17 cellular contexts compared by ENCODE assay signal in the genomic region with DNA sequence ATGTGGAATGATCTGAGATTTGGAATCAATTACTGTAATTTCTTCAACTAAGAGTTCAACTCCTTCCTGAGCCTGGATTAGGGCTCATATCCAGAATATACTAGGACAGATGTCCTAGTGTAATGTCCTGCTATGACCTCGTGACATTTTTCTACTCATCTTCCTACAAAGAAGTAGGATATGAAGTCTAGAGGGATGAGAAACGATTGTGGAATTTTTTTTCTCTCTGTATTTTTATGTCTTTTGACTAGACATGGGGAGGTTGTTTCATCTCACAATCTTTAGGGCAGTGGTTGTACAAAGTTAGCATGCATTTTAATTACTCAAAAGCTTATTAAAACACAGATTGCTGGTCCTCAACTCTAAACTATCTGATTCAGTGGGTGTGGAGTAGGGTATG.
DNase-seq lines count a peak whose midpoint lies in the region; ATAC-seq and TF ChIP-seq lines count a peak whose summit lies in the region.
"Had no signal": no experiment of that assay in that cellular context is flagged by ENCODE, and none has a peak within 500 bp of the region (broad histone marks: within the 10 kb centered on the region; RNA-seq: fewer than 3 reads in every experiment).

No MANE protein-coding gene starts in this region.

- H3K9me3 Mint-ChIP-seq in CD8-positive, alpha-beta memory T cell, result peaks cover 0 to 3% (median 0%) of the 10 kb centered on the region in 5 donors
- H3K9me3 Mint-ChIP-seq: CD8-positive, alpha-beta T cell had no signal

- CTCF ChIA-PET in CD8-positive, alpha-beta memory T cell (lab: Charles Lee), result no interaction called here

- H3K4me3 ChIP-seq in osteoblast (ENCODE audit: insufficient read depth, low read length) (no peak overlapping the region), smooth muscle cell (no peak overlapping the region)
- H3K4me3 ChIP-seq in CD8-positive, alpha-beta memory T cell (ENCODE audit: low read length), result no peak overlapping the region
- H3K4me3 ChIP-seq: BLaER1 treated with 17β-estradiol and CSF1 and Interleukin-3, amounts not matched to agents 10 nM and 100 nM; GM12878; HAP-1; K562 had no signal

- no peaks in the 10 kb centered on the region for H3K4me1 Mint-ChIP-seq in CD8-positive, alpha-beta memory T cell
- H3K4me1 Mint-ChIP-seq: B cell had no signal

- H3K79me2 ChIP-seq in osteoblast (ENCODE audit: insufficient read depth, low read length), result no peaks in the 10 kb centered on the region
- H3K79me2 ChIP-seq in smooth muscle cell (ENCODE audit: low read depth), result no peaks in the 10 kb centered on the region

- no peaks in the 10 kb centered on the region for H3K27me3 Mint-ChIP-seq in CD8-positive, alpha-beta memory T cell
- H3K27me3 Mint-ChIP-seq: B cell had no signal

- DNase-seq in ELR (ENCODE audit: low read depth) (peak; percentile 13), LHCN-M2 (ENCODE audit: low read depth) (peak; percentile 29), osteoblast (ENCODE audit: insufficient read length, low spot score, missing footprints) (peak; percentile 36), foreskin keratinocyte (no peak), smooth muscle cell (lab: John Stamatoyannopoulos, UW; ENCODE audit: unreplicated experiment) (no peak)
- DNase-seq in CD8-positive, alpha-beta memory T cell, result no peak
- DNase-seq: ACHN; CD8-positive, alpha-beta T cell; COR-L47; DMS 273 treated with DMSO at 0.1 percent for 48 hours; IMR-90 had no signal

- no peaks in the 10 kb centered on the region for H3K36me3 Mint-ChIP-seq in CD8-positive, alpha-beta memory T cell
- H3K36me3 Mint-ChIP-seq: CD8-positive, alpha-beta T cell had no signal

- H3F3A ChIP-seq in smooth muscle cell (ENCODE audit: low read depth), result no peaks in the 10 kb centered on the region

- no peak overlapping the region for H3K27ac Mint-ChIP-seq in CD8-positive, alpha-beta memory T cell
- H3K27ac Mint-ChIP-seq: B cell; CD8-positive, alpha-beta T cell had no signal

- POLR2A ChIA-PET in CD8-positive, alpha-beta memory T cell (lab: Charles Lee), result no interaction called here

- H3K4me1 ChIP-seq in osteoblast (ENCODE audit: insufficient read depth, low read length) (peaks cover 33% of the 10 kb centered on the region), foreskin keratinocyte (peaks cover 11% of the 10 kb centered on the region), smooth muscle cell (ENCODE audit: low read depth) (no peaks in the 10 kb centered on the region)
- no peaks in the 10 kb centered on the region for H3K4me1 ChIP-seq in CD8-positive, alpha-beta memory T cell (ENCODE audit: insufficient read depth, low read length)
- H3K4me1 ChIP-seq: BLaER1 treated with 17β-estradiol and CSF1 and Interleukin-3, amounts not matched to agents 10 nM and 100 nM; HAP-1 had no signal

- TF ChIP-seq CTCF in osteoblast (IDR thresholded peaks at IDR 0.05; ENCODE audit: extremely low read depth, low read depth, low read length) (no peak), foreskin keratinocyte (conservative IDR thresholded peaks at IDR 0.05) (no peak), smooth muscle cell (IDR thresholded peaks at IDR 0.05; ENCODE audit: borderline replicate concordance, insufficient read depth, poor library complexity, severe bottlenecking) (no peak)

- H3K4me2 ChIP-seq in osteoblast (ENCODE audit: insufficient read depth, low read length) (no peak overlapping the region), smooth muscle cell (no peak overlapping the region)
- H3K4me2 ChIP-seq: BLaER1 treated with 17β-estradiol and CSF1 and Interleukin-3, amounts not matched to agents 10 nM and 100 nM had no signal

- 93% methylated on average over 2 of the region's 2 CpGs for WGBS in smooth muscle cell (ENCODE audit: low lambda C conversion rate)

- H3K36me3 ChIP-seq in osteoblast (ENCODE audit: insufficient read depth, low read length) (no peaks in the 10 kb centered on the region), smooth muscle cell (ENCODE audit: low read depth) (no peaks in the 10 kb centered on the region)
- H3K36me3 ChIP-seq in CD8-positive, alpha-beta memory T cell (ENCODE audit: insufficient read depth, low read length), result no peaks in the 10 kb centered on the region
- H3K36me3 ChIP-seq: BLaER1 treated with 17β-estradiol and CSF1 and Interleukin-3, amounts not matched to agents 10 nM and 100 nM; HAP-1 had no signal

- no peak overlapping the region for H3K27ac ChIP-seq in osteoblast (ENCODE audit: low read depth, low read length)
- no peak overlapping the region for H3K27ac ChIP-seq in foreskin keratinocyte
- H3K27ac ChIP-seq in CD8-positive, alpha-beta memory T cell (ENCODE audit: low read depth, low read length), result no peak overlapping the region
- no peak overlapping the region for H3K27ac ChIP-seq in smooth muscle cell (ENCODE audit: low read depth)
- H3K27ac ChIP-seq: BLaER1 treated with 17β-estradiol and CSF1 and Interleukin-3, amounts not matched to agents 10 nM and 100 nM had no signal

- no peaks in the 10 kb centered on the region for H3K9me3 ChIP-seq in osteoblast (ENCODE audit: low read depth, low read length)
- H3K9me3 ChIP-seq in CD8-positive, alpha-beta memory T cell (ENCODE audit: low read length), result no peaks in the 10 kb centered on the region
- no peaks in the 10 kb centered on the region for H3K9me3 ChIP-seq in smooth muscle cell (replicated peaks; ENCODE audit: low read depth)
- H3K9me3 ChIP-seq: HAP-1 had no signal

- H3K9ac ChIP-seq in smooth muscle cell (ENCODE audit: low read depth), result no peak overlapping the region
- H3K9ac ChIP-seq: BLaER1 treated with 17β-estradiol and CSF1 and Interleukin-3, amounts not matched to agents 10 nM and 100 nM had no signal

- H3K4me3 Mint-ChIP-seq in CD8-positive, alpha-beta memory T cell, result no peak overlapping the region
- H3K4me3 Mint-ChIP-seq: B cell; CD8-positive, alpha-beta T cell had no signal

- no peaks in the 10 kb centered on the region for H4K20me1 ChIP-seq in osteoblast (ENCODE audit: insufficient read depth, low read length)
- H4K20me1 ChIP-seq in smooth muscle cell (ENCODE audit: low read depth), result no peaks in the 10 kb centered on the region
- H4K20me1 ChIP-seq: BLaER1 treated with 17β-estradiol and CSF1 and Interleukin-3, amounts not matched to agents 10 nM and 100 nM had no signal

- no peak for ATAC-seq in foreskin keratinocyte
- ATAC-seq in HG02571 (IDR thresholded peaks at IDR 0.05; ENCODE audit: unreplicated experiment), result no peak
- ATAC-seq: CD8-positive, alpha-beta T cell; GM12878; K562 had no signal

- H3K27me3 ChIP-seq in osteoblast (ENCODE audit: insufficient read depth, low read length), result no peaks in the 10 kb centered on the region
- no peaks in the 10 kb centered on the region for H3K27me3 ChIP-seq in foreskin keratinocyte
- H3K27me3 ChIP-seq in CD8-positive, alpha-beta memory T cell (ENCODE audit: insufficient read depth, low read length, poor library complexity, severe bottlenecking), result no peaks in the 10 kb centered on the region
- no peaks in the 10 kb centered on the region for H3K27me3 ChIP-seq in smooth muscle cell (ENCODE audit: low read depth)
- H3K27me3 ChIP-seq: BLaER1 treated with 17β-estradiol and CSF1 and Interleukin-3, amounts not matched to agents 10 nM and 100 nM had no signal

- H2AFZ ChIP-seq in osteoblast (ENCODE audit: low read length), result no peak overlapping the region
- no peak overlapping the region for H2AFZ ChIP-seq in smooth muscle cell (ENCODE audit: low read depth)

Comparison
In these comparisons a context has a peak if more than half of its experiments do, and no peak if none do; other contexts are left out.
1. DNase-seq: peak in ELR (single experiment), LHCN-M2 (single experiment) and osteoblast (single experiment); none in foreskin keratinocyte (0 of 2), CD8-positive, alpha-beta memory T cell (0 of 5) and smooth muscle cell (single experiment).